ENCODE assay signal across 13 cellular contexts in the genomic region with DNA sequence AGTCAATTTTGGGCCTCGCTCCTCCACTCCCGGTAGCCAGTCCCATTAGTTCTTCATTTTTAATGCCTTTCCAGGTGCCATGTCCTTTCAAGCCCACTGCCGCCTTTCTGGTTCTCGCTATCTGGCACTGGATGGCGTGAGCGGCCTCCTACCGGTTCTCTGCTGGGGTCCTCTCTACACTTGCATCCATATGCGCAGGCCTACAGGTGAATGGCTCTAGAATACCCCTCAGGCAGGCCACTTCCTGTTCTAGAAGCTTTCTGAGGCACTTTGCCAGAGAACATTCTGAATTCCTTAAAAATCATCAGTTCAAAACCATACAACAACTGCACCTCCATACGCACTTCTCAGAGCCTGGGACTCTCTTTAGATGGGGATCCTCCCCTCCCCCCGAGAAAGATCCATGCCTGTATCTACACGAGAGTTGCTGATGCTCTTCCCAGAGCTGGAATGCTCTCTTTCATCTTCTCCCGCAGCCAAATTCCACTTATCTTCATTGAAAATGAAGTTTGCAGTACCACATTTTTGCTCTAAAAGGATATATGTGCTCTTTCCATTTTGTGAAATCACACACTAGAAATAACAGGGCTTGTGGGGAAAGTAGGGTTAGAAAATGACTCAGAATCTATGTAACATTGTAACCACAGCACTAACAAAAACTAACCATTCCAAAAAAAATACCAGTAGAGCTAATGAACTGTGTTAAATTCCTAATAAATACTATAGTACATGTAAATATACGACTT. TPM values are rescaled to one million over a fixed set of nuclear protein-coding genes. Genes with fewer than 3 reads are reported as not detected.
A peak's percentile ranks its signal among the peaks of the same experiment; 100 is the strongest.
DNase-seq lines count a peak whose midpoint lies in the region; ATAC-seq and TF ChIP-seq lines count a peak whose summit lies in the region.
"Had no signal": no experiment of that assay in that cellular context is flagged by ENCODE, and none has a peak within 500 bp of the region (broad histone marks: within the 10 kb centered on the region; RNA-seq: fewer than 3 reads in every experiment).

No MANE protein-coding gene starts in this region.

- no peak for TF ChIP-seq POLR2A in testis (IDR thresholded peaks at IDR 0.05)

- H3K36me3 Mint-ChIP-seq in activated CD8-positive, alpha-beta memory T cell treated with anti-CD3 and anti-CD28 coated beads, Interleukin-2, amount 10 ng/mL, durations not matched to agents 7 days and 5 days: no peaks in the 10 kb centered on the region
- H3K36me3 Mint-ChIP-seq in activated CD4-positive, alpha-beta memory T cell treated with anti-CD3 and anti-CD28 coated beads, Interleukin-2, amount 10 ng/mL, durations not matched to agents 7 days and 5 days (ENCODE audit: low read depth): peaks cover 3% of the 10 kb centered on the region

- peak overlapping the region; percentile 27 for H3K4me3 Mint-ChIP-seq in activated CD8-positive, alpha-beta memory T cell treated with anti-CD3 and anti-CD28 coated beads, Interleukin-2, amount 10 ng/mL, durations not matched to agents 7 days and 5 days
- H3K4me3 Mint-ChIP-seq in activated CD4-positive, alpha-beta memory T cell treated with anti-CD3 and anti-CD28 coated beads, Interleukin-2, amount 10 ng/mL, durations not matched to agents 7 days and 5 days: peak overlapping the region; percentile 45

- CTCF ChIA-PET in activated CD8-positive, alpha-beta memory T cell treated with anti-CD3 and anti-CD28 coated beads, Interleukin-2, amount 10 ng/mL, durations not matched to agents 7 days and 5 days (lab: Charles Lee): interaction anchor here (0.6 kb wide), 1 partner anchor 742 kb away, joined by 4 read pairs; no protein-coding TSS in a partner anchor
- CTCF ChIA-PET in activated CD4-positive, alpha-beta memory T cell treated with anti-CD3 and anti-CD28 coated beads, Interleukin-2, amount 10 ng/mL, durations not matched to agents 7 days and 5 days (lab: Charles Lee): no interaction called here

- peaks cover 12% of the 10 kb centered on the region for H3K4me1 Mint-ChIP-seq in activated CD8-positive, alpha-beta memory T cell treated with anti-CD3 and anti-CD28 coated beads, Interleukin-2, amount 10 ng/mL, durations not matched to agents 7 days and 5 days
- peaks cover 13% of the 10 kb centered on the region for H3K4me1 Mint-ChIP-seq in activated CD4-positive, alpha-beta memory T cell treated with anti-CD3 and anti-CD28 coated beads, Interleukin-2, amount 10 ng/mL, durations not matched to agents 7 days and 5 days

- no peaks in the 10 kb centered on the region for H3K36me3 ChIP-seq in testis (ENCODE audit: low read depth, missing control alignments)

- POLR2A ChIA-PET in activated CD4-positive, alpha-beta memory T cell treated with anti-CD3 and anti-CD28 coated beads, Interleukin-2, amount 10 ng/mL, durations not matched to agents 7 days and 5 days (lab: Charles Lee): no interaction called here

- no peaks in the 10 kb centered on the region for H3K9me3 Mint-ChIP-seq in activated CD8-positive, alpha-beta memory T cell treated with anti-CD3 and anti-CD28 coated beads, Interleukin-2, amount 10 ng/mL, durations not matched to agents 7 days and 5 days (ENCODE audit: low read depth)
- H3K9me3 Mint-ChIP-seq in activated CD4-positive, alpha-beta memory T cell treated with anti-CD3 and anti-CD28 coated beads, Interleukin-2, amount 10 ng/mL, durations not matched to agents 7 days and 5 days: no peaks in the 10 kb centered on the region

- peaks cover 42% of the 10 kb centered on the region for H3K4me1 ChIP-seq in testis

- peak overlapping the region in 1 of 2 donors; percentile 78 for H3K4me3 ChIP-seq in testis

- ATAC-seq in activated CD8-positive, alpha-beta memory T cell treated with anti-CD3 and anti-CD28 coated beads, Interleukin-2, amount 10 ng/mL, durations not matched to agents 7 days and 5 days: no peak

- 45 to 54% methylated on average over 13 of the region's 13 CpGs for WGBS in testis, 2 donors

- intact Hi-C loops in testis (cut with DNase I; ENCODE audit: low total_unique reads): no loop called here

- H3K27ac ChIP-seq in testis: peak overlapping the region; percentile 96 to 98
- H3K27ac ChIP-seq: C4-2B had no signal

- no peak overlapping the region for H3K27ac Mint-ChIP-seq in activated CD8-positive, alpha-beta memory T cell treated with anti-CD3 and anti-CD28 coated beads, Interleukin-2, amount 10 ng/mL, durations not matched to agents 7 days and 5 days
- no peak overlapping the region for H3K27ac Mint-ChIP-seq in activated CD4-positive, alpha-beta memory T cell treated with anti-CD3 and anti-CD28 coated beads, Interleukin-2, amount 10 ng/mL, durations not matched to agents 7 days and 5 days

- no peaks in the 10 kb centered on the region for H3K9me3 ChIP-seq in testis

- peaks cover 69% of the 10 kb centered on the region for H3K27me3 Mint-ChIP-seq in activated CD8-positive, alpha-beta memory T cell treated with anti-CD3 and anti-CD28 coated beads, Interleukin-2, amount 10 ng/mL, durations not matched to agents 7 days and 5 days
- H3K27me3 Mint-ChIP-seq in activated CD4-positive, alpha-beta memory T cell treated with anti-CD3 and anti-CD28 coated beads, Interleukin-2, amount 10 ng/mL, durations not matched to agents 7 days and 5 days: peaks cover 45% of the 10 kb centered on the region

- TF ChIP-seq CTCF in testis (IDR thresholded peaks at IDR 0.05): no peak

- no peak for DNase-seq in activated CD8-positive, alpha-beta memory T cell treated with anti-CD3 and anti-CD28 coated beads, Interleukin-2, amount 10 ng/mL, durations not matched to agents 7 days and 5 days
- DNase-seq in activated CD8-positive, alpha-beta memory T cell treated with anti-CD3 and anti-CD28 coated beads for 24 hours: no peak
- no peak for DNase-seq in activated CD4-positive, alpha-beta memory T cell treated with anti-CD3 and anti-CD28 coated beads, Interleukin-2, amount 10 ng/mL, durations not matched to agents 7 days and 5 days
- DNase-seq in hepatic stellate cell (ENCODE audit: low spot score): peak; percentile 63
- DNase-seq in testis: peak; percentile 43
- no peak for DNase-seq in mucosa of gallbladder (ENCODE audit: low spot score)
- DNase-seq in SIG-M5 (lab: John Stamatoyannopoulos, UW): no peak
- DNase-seq in KG1 (lab: John Stamatoyannopoulos, UW): no peak
- DNase-seq: activated CD4-positive, alpha-beta T cell treated with anti-CD3 and anti-CD28 coated beads for 1 hour; erythroblast; NCI-H2171 treated with DMSO at 0.1 percent for 48 hours; stimulated activated CD8-positive, alpha-beta memory T cell treated with anti-CD3 and anti-CD28 coated beads, Interleukin-4, amount 100 ng/mL, for 48 hours had no signal

- H3K27me3 ChIP-seq in testis: no peaks in the 10 kb centered on the region

RNA-seq across cellular contexts. Expression of gene LHFPL2, which starts 1.4 kb away (rescaled TPM):
- total RNA-seq in activated CD8-positive, alpha-beta memory T cell treated with anti-CD3 and anti-CD28 coated beads, Interleukin-2, amount 10 ng/mL, durations not matched to agents 7 days and 5 days: not detected
- total RNA-seq in activated CD4-positive, alpha-beta memory T cell treated with anti-CD3 and anti-CD28 coated beads, Interleukin-2, amount 10 ng/mL, durations not matched to agents 7 days and 5 days: under 1 TPM; 0.18 to 0.30 TPM
- total RNA-seq in testis (10 to 100 TPM; 42.8 to 48.6 TPM), mucosa of gallbladder (22.5 TPM)
- polyA plus RNA-seq in testis (ENCODE audit: insufficient read depth, low read depth, low replicate concordance): 24.8 TPM

Comparison
In these comparisons a context has a peak if more than half of its experiments do, and no peak if none do; other contexts are left out.
1. DNase-seq: peak in hepatic stellate cell (single experiment) and testis (single experiment); none in activated CD8-positive, alpha-beta memory T cell treated with anti-CD3 and anti-CD28 coated beads, Interleukin-2, amount 10 ng/mL, durations not matched to agents 7 days and 5 days (single experiment), activated CD8-positive, alpha-beta memory T cell treated with anti-CD3 and anti-CD28 coated beads for 24 hours (single experiment), activated CD4-positive, alpha-beta memory T cell treated with anti-CD3 and anti-CD28 coated beads, Interleukin-2, amount 10 ng/mL, durations not matched to agents 7 days and 5 days (single experiment), mucosa of gallbladder (single experiment), SIG-M5 (single experiment) and KG1 (single experiment).
2. RNA of gene LHFPL2, which starts 1.4 kb away (total RNA-seq): 42.8 to 48.6 TPM in testis and 22.5 TPM in mucosa of gallbladder (single experiment); 0.18 to 0.30 TPM in activated CD4-positive, alpha-beta memory T cell treated with anti-CD3 and anti-CD28 coated beads, Interleukin-2, amount 10 ng/mL, durations not matched to agents 7 days and 5 days and not detected in activated CD8-positive, alpha-beta memory T cell treated with anti-CD3 and anti-CD28 coated beads, Interleukin-2, amount 10 ng/mL, durations not matched to agents 7 days and 5 days; every median in the first group is over 10 times any median in the second.